Comparison of ENCODE assay signal across 9 cellular contexts in the genomic region with DNA sequence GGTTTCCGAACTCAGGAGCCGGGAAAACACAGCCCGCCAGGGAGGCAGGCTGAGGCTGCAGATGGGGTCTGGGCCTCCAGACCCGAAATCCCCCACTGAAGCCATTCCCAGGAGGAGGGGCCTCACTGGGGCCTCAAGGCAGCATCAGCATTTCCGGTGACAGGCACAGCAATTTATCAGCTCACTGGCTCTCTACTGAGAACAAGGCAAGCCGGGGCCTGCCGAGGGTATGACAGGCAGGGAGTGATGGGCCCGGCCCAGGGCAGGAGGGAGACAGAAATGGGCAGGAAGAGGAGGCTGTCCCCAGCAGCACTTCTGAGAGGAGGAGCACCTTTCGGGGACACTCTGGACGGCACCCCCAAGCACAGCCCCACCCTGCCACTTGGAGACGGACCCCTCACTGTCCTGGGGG. TPM values are rescaled to one million over a fixed set of nuclear protein-coding genes. Genes with fewer than 3 reads are reported as not detected.
A peak's percentile ranks its signal among the peaks of the same experiment; 100 is the strongest.
DNase-seq lines count a peak whose midpoint lies in the region; ATAC-seq, FAIRE-seq and TF ChIP-seq lines count a peak whose summit lies in the region.
"Had no signal": no experiment of that assay in that cellular context is flagged by ENCODE, and none has a peak within 500 bp of the region (broad histone marks: within the 10 kb centered on the region; RNA-seq: fewer than 3 reads in every experiment).

No MANE protein-coding gene starts in this region.

- TF ChIP-seq CTCF in astrocyte of the spinal cord (IDR thresholded peaks at IDR 0.05; ENCODE audit: low read depth, low read length) = no peak
- TF ChIP-seq CTCF in tibial nerve (IDR thresholded peaks at IDR 0.05) = no peak

- peak overlapping the region; percentile 6 to 68 for H3K27ac ChIP-seq in mucosa of rectum (ENCODE audit: low read depth in 2 of 2, low read length in 2 of 2)
- no peak overlapping the region for H3K27ac ChIP-seq in tibial nerve

- peak overlapping the region in 1 of 2 donors; percentile 27 for H3K9ac ChIP-seq in mucosa of rectum (ENCODE audit: low read depth in 1 of 2, low read length in 2 of 2)

- ATAC-seq in HG03064 (IDR thresholded peaks at IDR 0.05; ENCODE audit: low read depth, unreplicated experiment) = peak; percentile 48
- no peak for ATAC-seq in HG03159 (IDR thresholded peaks at IDR 0.05; ENCODE audit: unreplicated experiment)
- ATAC-seq in HG02763 (IDR thresholded peaks at IDR 0.05; ENCODE audit: unreplicated experiment) = no peak
- ATAC-seq: naive thymus-derived CD4-positive, alpha-beta T cell had no signal

- TF ChIP-seq POLR2A in GM12892 (IDR thresholded peaks at IDR 0.05; ENCODE audit: low read depth, low read length) (peak; percentile 88), tibial nerve (IDR thresholded peaks at IDR 0.05) (no peak)

- H3K36me3 ChIP-seq in mucosa of rectum (ENCODE audit: control insufficient read depth in 2 of 2, insufficient read depth in 2 of 2, low read length in 2 of 2) (no peaks in the 10 kb centered on the region), tibial nerve (no peaks in the 10 kb centered on the region)

- in situ Hi-C loops in astrocyte of the spinal cord (cut with HindIII; ENCODE audit: low sequenced_read_pairs) = no loop called here

- H3K4me3 ChIP-seq in astrocyte of the spinal cord (ENCODE audit: low read depth, low read length) (no peak overlapping the region), mucosa of rectum (ENCODE audit: low read length in 2 of 2) (no peak overlapping the region), tibial nerve (no peak overlapping the region)

- no peak for TF ChIP-seq EP300 in tibial nerve (IDR thresholded peaks at IDR 0.05)

- H3K27me3 ChIP-seq in mucosa of rectum (ENCODE audit: control insufficient read depth in 2 of 2, insufficient read depth in 2 of 2, low read length in 2 of 2) (no peaks in the 10 kb centered on the region), tibial nerve (no peaks in the 10 kb centered on the region)

- H3K9me3 ChIP-seq in mucosa of rectum (ENCODE audit: control insufficient read depth in 2 of 2, low read length in 2 of 2) (no peaks in the 10 kb centered on the region), tibial nerve (no peaks in the 10 kb centered on the region)

- peak; percentile 78 for DNase-seq in GM12892 (ENCODE audit: insufficient read length)
- DNase-seq in astrocyte of the spinal cord (ENCODE audit: low read depth, low spot score) = peak; percentile 12
- DNase-seq in tibial nerve (ENCODE audit: low spot score in 2 of 2) = no peak
- DNase-seq in NCI-H82 treated with DMSO at 0.1 percent for 48 hours (lab: John Stamatoyannopoulos, UW; ENCODE audit: unreplicated experiment) = no peak
- DNase-seq: naive thymus-derived CD4-positive, alpha-beta T cell had no signal

- FAIRE-seq in GM12892 (lab: Jason Lieb, UNC) = peak; percentile 97

- 46 to 51% methylated on average over 10 to 11 of the region's 11 CpGs for WGBS in tibial nerve, 2 donors

- H3K4me1 ChIP-seq in mucosa of rectum (ENCODE audit: control insufficient read depth in 2 of 2, insufficient read depth in 2 of 2, low read length in 2 of 2) (peaks cover 43 to 44% of the 10 kb centered on the region in 2 donors), tibial nerve (peaks cover 0 to 13% (median 2%) of the 10 kb centered on the region in 4 donors)

RNA-seq across cellular contexts. Expression of a gene that starts 12.5 kb away (rescaled TPM):
- polyA plus RNA-seq in GM12892 (2012; ENCODE audit: missing spikeins) = 20.6 TPM
- 1 to 10 TPM in 2 of 4 donors, under 1 TPM in 2; 0.78 to 2.8 (median 1.7) TPM for total RNA-seq in tibial nerve
- polyA plus RNA-seq: naive thymus-derived CD4-positive, alpha-beta T cell had no signal

Comparison
In these comparisons a context has a peak if more than half of its experiments do, and no peak if none do; other contexts are left out.
1. DNase-seq: peak in GM12892 (single experiment) and astrocyte of the spinal cord (single experiment); none in tibial nerve (0 of 2) and NCI-H82 treated with DMSO at 0.1 percent for 48 hours (single experiment).
2. H3K27ac ChIP-seq: peak in mucosa of rectum (2 of 2); none in tibial nerve (0 of 4).